ENCODE assay signal across 23 cellular contexts in the genomic region with DNA sequence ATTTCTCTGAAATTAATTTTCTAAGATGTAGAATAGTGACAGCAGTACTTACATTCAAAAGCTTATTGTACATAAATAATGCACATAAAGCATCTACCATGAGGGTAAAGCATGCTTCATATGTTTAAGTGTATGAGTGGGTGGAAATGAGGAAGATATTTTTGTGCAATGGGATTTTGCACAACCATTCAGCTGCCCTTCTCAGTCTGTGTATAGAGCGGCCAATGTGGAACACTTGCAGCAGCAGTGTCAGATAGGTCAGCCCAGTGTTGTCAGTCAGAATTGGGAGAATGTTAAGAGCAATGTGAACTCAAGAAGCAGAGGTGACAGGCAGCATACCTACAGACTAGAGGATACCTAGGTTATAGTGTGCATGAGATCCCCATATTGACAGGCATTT.
DNase-seq lines count a peak whose midpoint lies in the region; ATAC-seq and TF ChIP-seq lines count a peak whose summit lies in the region.
"Had no signal": no experiment of that assay in that cellular context is flagged by ENCODE, and none has a peak within 500 bp of the region (broad histone marks: within the 10 kb centered on the region; RNA-seq: fewer than 3 reads in every experiment).

No MANE protein-coding gene starts in this region.

- peaks cover 18% of the 10 kb centered on the region for H3K9me3 Mint-ChIP-seq in activated T-helper 1 cell treated with anti-CD3 and anti-CD28 coated beads, Interleukin-12 subunit alpha, Interleukin-12 subunit beta, Interleukin-2, Interleukin-4 antibody, amounts not matched to agents 30 ng/mL and 10 ng/mL and 1 ng/mL, durations not matched to agents 14 hours and 24 hours and 36 hours

- H3K9ac ChIP-seq in Karpas-422 (ENCODE audit: low read length), result no peak overlapping the region

- no peaks in the 10 kb centered on the region for H3K9me2 ChIP-seq in Karpas-422 (replicated peaks; ENCODE audit: insufficient read depth, low read length)

- no peaks in the 10 kb centered on the region for H3K79me2 ChIP-seq in Karpas-422 (ENCODE audit: low read length)

- peak overlapping the region; percentile 37 for H3K27ac Mint-ChIP-seq in T-helper 17 cell
- H3K27ac Mint-ChIP-seq in activated T-helper 1 cell treated with anti-CD3 and anti-CD28 coated beads, Interleukin-12 subunit alpha, Interleukin-12 subunit beta, Interleukin-2, Interleukin-4 antibody, amounts not matched to agents 30 ng/mL and 10 ng/mL and 1 ng/mL, durations not matched to agents 14 hours and 24 hours and 36 hours, result no peak overlapping the region
- H3K27ac Mint-ChIP-seq: CD4-positive, CD25-positive, alpha-beta regulatory T cell; GM23338 had no signal

- peak; percentile 62 for DNase-seq in NOMO-1 treated with DMSO at 0.1 percent for 48 hours (lab: John Stamatoyannopoulos, UW; ENCODE audit: unreplicated experiment)
- DNase-seq in NOMO-1 treated with dmso at 0.1 percent for 144 hours (lab: John Stamatoyannopoulos, UW; ENCODE audit: unreplicated experiment), result no peak
- DNase-seq in MV-4-11 (lab: John Stamatoyannopoulos, UW), result peak; percentile 61
- DNase-seq in T-helper 17 cell, result no peak
- no peak for DNase-seq in activated T-helper 1 cell treated with anti-CD3 and anti-CD28 coated beads, Interleukin-12 subunit alpha, Interleukin-12 subunit beta, Interleukin-2, Interleukin-4 antibody, amounts not matched to agents 30 ng/mL and 10 ng/mL and 1 ng/mL, durations not matched to agents 14 hours and 24 hours and 36 hours (ENCODE audit: low spot score)
- no peak for DNase-seq in Karpas-422
- DNase-seq: Caco-2; CD4-positive, CD25-positive, alpha-beta regulatory T cell; DMS153; KG1; NCI-H1092 treated with DMSO at 0.1 percent for 48 hours; NCI-H146; NCI-H2029 treated with DMSO at 0.1 percent for 48 hours; NCI-H2171 treated with DMSO at 0.1 percent for 48 hours; NCI-H446; NCI-H69; PC-9 had no signal

- peaks cover 12 to 27% of the 10 kb centered on the region in 2 experiments for H3K4me1 ChIP-seq in neutrophil (ENCODE audit: control insufficient read depth in 1 of 2, insufficient read depth in 1 of 2, low read depth in 1 of 2, low read length in 1 of 2)
- H3K4me1 ChIP-seq in Karpas-422 (ENCODE audit: low read length), result no peaks in the 10 kb centered on the region

- no peaks in the 10 kb centered on the region for H3K27me3 Mint-ChIP-seq in T-helper 17 cell
- peaks cover 2% of the 10 kb centered on the region for H3K27me3 Mint-ChIP-seq in activated T-helper 1 cell treated with anti-CD3 and anti-CD28 coated beads, Interleukin-12 subunit alpha, Interleukin-12 subunit beta, Interleukin-2, Interleukin-4 antibody, amounts not matched to agents 30 ng/mL and 10 ng/mL and 1 ng/mL, durations not matched to agents 14 hours and 24 hours and 36 hours (ENCODE audit: insufficient read depth)
- H3K27me3 Mint-ChIP-seq: CD4-positive, CD25-positive, alpha-beta regulatory T cell had no signal

- ATAC-seq in T-helper 17 cell (no peak), GM19397 (IDR thresholded peaks at IDR 0.05; ENCODE audit: unreplicated experiment) (no peak)
- ATAC-seq: GM23338, HCT116, HepG2 had no signal

- no peak overlapping the region for H3K4me3 Mint-ChIP-seq in T-helper 17 cell
- no peak overlapping the region for H3K4me3 Mint-ChIP-seq in activated T-helper 1 cell treated with anti-CD3 and anti-CD28 coated beads, Interleukin-12 subunit alpha, Interleukin-12 subunit beta, Interleukin-2, Interleukin-4 antibody, amounts not matched to agents 30 ng/mL and 10 ng/mL and 1 ng/mL, durations not matched to agents 14 hours and 24 hours and 36 hours
- H3K4me3 Mint-ChIP-seq: CD4-positive, CD25-positive, alpha-beta regulatory T cell; GM23338 had no signal

- TF ChIP-seq CTCF in neutrophil (IDR thresholded peaks at IDR 0.05), result no peak

- no peak overlapping the region for H3K4me2 ChIP-seq in Karpas-422 (ENCODE audit: low read depth, low read length, poor library complexity, severe bottlenecking)
- H3K4me2 ChIP-seq: GM23338, PC-9 had no signal

- intact Hi-C loops in activated T-helper 1 cell treated with anti-CD3 and anti-CD28 coated beads, Interleukin-12 subunit alpha, Interleukin-12 subunit beta, Interleukin-2, Interleukin-4 antibody, amounts not matched to agents 30 ng/mL and 10 ng/mL and 1 ng/mL, durations not matched to agents 14 hours and 24 hours and 36 hours (cut with micrococcal nuclease), result no loop called here

- H3K27me3 ChIP-seq in neutrophil, result no peaks in the 10 kb centered on the region
- H3K27me3 ChIP-seq in Karpas-422 (ENCODE audit: low read length), result no peaks in the 10 kb centered on the region

- H3K4me3 ChIP-seq in neutrophil (ENCODE audit: low read depth in 1 of 2, low read length in 1 of 2) (no peak overlapping the region), Karpas-422 (ENCODE audit: low read length) (no peak overlapping the region)
- H3K4me3 ChIP-seq: GM23338, PC-9 had no signal

- H2AFZ ChIP-seq in Karpas-422 (ENCODE audit: low read length), result no peak overlapping the region
- H2AFZ ChIP-seq: GM23338, PC-9 had no signal

- no peaks in the 10 kb centered on the region for H3K36me3 ChIP-seq in neutrophil
- H3K36me3 ChIP-seq in Karpas-422 (ENCODE audit: insufficient read depth, low read length), result no peaks in the 10 kb centered on the region

- H3K4me1 Mint-ChIP-seq in T-helper 17 cell, result peaks cover 3% of the 10 kb centered on the region
- no peaks in the 10 kb centered on the region for H3K4me1 Mint-ChIP-seq in activated T-helper 1 cell treated with anti-CD3 and anti-CD28 coated beads, Interleukin-12 subunit alpha, Interleukin-12 subunit beta, Interleukin-2, Interleukin-4 antibody, amounts not matched to agents 30 ng/mL and 10 ng/mL and 1 ng/mL, durations not matched to agents 14 hours and 24 hours and 36 hours (ENCODE audit: low read depth)

- H3K9me3 ChIP-seq in T-helper 17 cell (ENCODE audit: control insufficient read depth, low read length, poor library complexity, severe bottlenecking) (no peaks in the 10 kb centered on the region), neutrophil (no peaks in the 10 kb centered on the region), Karpas-422 (ENCODE audit: low read length) (no peaks in the 10 kb centered on the region)

- no peaks in the 10 kb centered on the region for H3K36me3 Mint-ChIP-seq in T-helper 17 cell (ENCODE audit: low read depth)
- peaks cover 3% of the 10 kb centered on the region for H3K36me3 Mint-ChIP-seq in activated T-helper 1 cell treated with anti-CD3 and anti-CD28 coated beads, Interleukin-12 subunit alpha, Interleukin-12 subunit beta, Interleukin-2, Interleukin-4 antibody, amounts not matched to agents 30 ng/mL and 10 ng/mL and 1 ng/mL, durations not matched to agents 14 hours and 24 hours and 36 hours (ENCODE audit: low read depth)
- H3K36me3 Mint-ChIP-seq: CD4-positive, CD25-positive, alpha-beta regulatory T cell had no signal

- H4K20me1 ChIP-seq in Karpas-422 (ENCODE audit: insufficient read depth, low read depth, low read length), result no peaks in the 10 kb centered on the region

- H3K27ac ChIP-seq in neutrophil, result peak overlapping the region; percentile 75
- H3K27ac ChIP-seq in Karpas-422 (ENCODE audit: low read length), result no peak overlapping the region
- H3K27ac ChIP-seq: 22Rv1, PC-9 had no signal

Comparison
In these comparisons a context has a peak if more than half of its experiments do, and no peak if none do; other contexts are left out.
1. DNase-seq: peak in NOMO-1 treated with DMSO at 0.1 percent for 48 hours (single experiment) and MV-4-11 (single experiment); none in NOMO-1 treated with dmso at 0.1 percent for 144 hours (single experiment), T-helper 17 cell (0 of 3), activated T-helper 1 cell treated with anti-CD3 and anti-CD28 coated beads, Interleukin-12 subunit alpha, Interleukin-12 subunit beta, Interleukin-2, Interleukin-4 antibody, amounts not matched to agents 30 ng/mL and 10 ng/mL and 1 ng/mL, durations not matched to agents 14 hours and 24 hours and 36 hours (single experiment) and Karpas-422 (single experiment).